In the genomic region with DNA sequence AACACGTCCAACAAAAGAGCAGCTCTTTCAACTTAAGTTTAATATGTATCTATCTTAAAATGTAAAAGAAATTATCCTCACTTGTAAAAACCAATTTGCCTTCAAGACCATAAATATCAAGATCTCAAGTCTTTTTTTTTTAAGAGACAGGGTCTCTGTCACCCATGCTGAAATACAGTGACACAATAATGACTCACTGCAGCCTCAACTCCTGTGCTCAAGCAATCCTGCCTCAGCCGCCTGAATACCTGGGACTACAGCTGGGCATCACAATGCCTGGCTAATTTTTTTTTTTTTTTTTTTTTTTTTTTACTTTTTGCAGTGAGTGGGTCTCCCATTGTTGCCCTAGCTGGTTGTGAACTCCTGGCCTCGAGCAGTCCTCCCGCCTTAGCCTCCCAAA, we compare ENCODE assay signal across 1 cellular context.
TF ChIP-seq lines count a peak whose summit lies in the region.

No MANE protein-coding gene starts in this region.

TF ChIP-seq in K562, 482 proteins besides CTCF, POLR2A, EP300 and RAD21 (continued from another document):
- TF ChIP-seq, protein P1, sequence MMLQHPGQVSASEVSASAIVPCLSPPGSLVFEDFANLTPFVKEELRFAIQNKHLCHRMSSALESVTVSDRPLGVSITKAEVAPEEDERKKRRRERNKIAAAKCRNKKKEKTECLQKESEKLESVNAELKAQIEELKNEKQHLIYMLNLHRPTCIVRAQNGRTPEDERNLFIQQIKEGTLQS (IDR thresholded peaks at IDR 0.05): peak; percentile 69
- TF ChIP-seq, protein P1 (CRISPR knock-in tag; conservative IDR thresholded peaks at IDR 0.05): no peak
- no peak for TF ChIP-seq HNRNPLL (IDR thresholded peaks at IDR 0.05; ENCODE audit: low read depth, low read length, poor library complexity, severe bottlenecking)
- no peak for TF ChIP-seq MCM7 (IDR thresholded peaks at IDR 0.05)
